Comparison of ENCODE assay signal across 8 cellular contexts in the genomic region with DNA sequence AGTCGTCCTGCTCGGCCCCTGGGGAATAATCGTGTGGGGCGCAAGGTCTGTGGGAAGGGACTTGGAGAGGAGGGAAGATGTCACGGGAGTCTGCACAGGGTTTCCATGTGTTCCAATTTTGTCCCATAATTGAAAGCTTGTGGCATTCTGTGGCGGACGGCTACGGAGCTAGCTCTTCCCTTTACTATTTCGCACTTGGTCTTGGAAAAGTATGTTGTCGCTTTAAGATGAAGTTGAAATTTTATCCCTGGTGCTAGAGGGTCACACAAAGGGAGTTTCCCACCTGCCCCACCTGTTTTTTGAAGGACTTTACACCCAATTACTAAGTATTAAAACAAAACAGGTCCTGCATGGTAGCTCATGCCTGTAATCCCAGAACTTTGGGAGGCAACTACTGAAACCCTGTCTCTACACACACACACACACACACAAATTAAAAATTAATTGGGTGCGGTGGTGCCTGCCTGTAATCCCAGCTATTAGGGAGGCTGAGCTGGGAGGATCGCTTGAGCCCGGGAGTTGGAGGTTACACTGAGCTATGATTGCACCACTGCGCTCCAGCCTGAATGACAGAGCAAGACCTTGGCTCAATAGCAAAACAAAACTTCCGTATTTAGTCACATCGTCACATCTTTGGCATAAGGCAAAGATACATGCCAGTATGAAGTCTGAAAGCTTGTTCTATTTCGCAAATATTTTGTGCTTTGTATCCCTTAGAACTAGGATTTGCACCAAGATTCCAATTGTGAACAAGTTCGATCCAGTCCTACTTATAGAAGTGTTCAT. TPM values are rescaled to one million over a fixed set of nuclear protein-coding genes. Genes with fewer than 3 reads are reported as not detected.
DNase-seq lines count a peak whose midpoint lies in the region; ATAC-seq lines count a peak whose summit lies in the region.

No MANE protein-coding gene starts in this region.

- no peaks in the 10 kb centered on the region for H3K9me3 ChIP-seq in esophagus (ENCODE audit: control insufficient read depth in 2 of 2, insufficient read depth in 1 of 2, low read depth in 1 of 2, low read length in 1 of 2)
- no peaks in the 10 kb centered on the region for H3K9me3 ChIP-seq in naive thymus-derived CD4-positive, alpha-beta T cell (ENCODE audit: control insufficient read depth in 2 of 3, low read length in 3 of 3)

- peak overlapping the region; percentile 50 to 65 for H3K4me3 ChIP-seq in esophagus (ENCODE audit: low read depth in 1 of 2, low read length in 2 of 2)
- peak overlapping the region; percentile 94 for H3K4me3 ChIP-seq in naive thymus-derived CD4-positive, alpha-beta T cell (ENCODE audit: low read length)

- 10 to 14% methylated on average over 18 of the region's 18 CpGs for WGBS in esophagus, 2 donors

- intact Hi-C loops in activated naive CD4-positive, alpha-beta T cell treated with anti-CD3 and anti-CD28 coated beads for 36 hours (cut with micrococcal nuclease), result loop anchor here (1.0 to 5.0 kb wide), 13 partner anchors 9 to 1210 kb away; partner anchors contain the start of genes COG3, GPALPP1, GTF2F2 and LCP1
- intact Hi-C loops in naive thymus-derived CD4-positive, alpha-beta T cell (cut with micrococcal nuclease), result loop anchor here (1.0 to 10.0 kb wide), 20 partner anchors 13 to 1455 kb away; partner anchors contain the start of genes COG3 (in 2 of the 2), GPALPP1 (in 2 of the 2), GTF2F2 (in 2 of the 2) and NUFIP1 (in 2 of the 2)

- POLR2A ChIA-PET in T-cell (lab: Charles Lee), result interaction anchor here (0.5 to 2.5 kb wide), 11 partner anchors 10 to 837 kb away, joined by 3 to 12 read pairs (median 4); partner anchors contain the start of gene GTF2F2 (in 1 of the 2)
- POLR2A ChIA-PET in naive thymus-derived CD4-positive, alpha-beta T cell (lab: Charles Lee), result interaction anchor here (0.5 to 7.5 kb wide), 12 partner anchors 9 to 222 kb away, joined by 3 to 112 read pairs (median 7); partner anchors contain the start of genes COG3, GTF2F2 and SLC25A30

- H3K4me1 ChIP-seq in esophagus (ENCODE audit: control insufficient read depth in 2 of 2, insufficient read depth in 2 of 2, low read length in 1 of 2), result no peaks in the 10 kb centered on the region
- peaks cover 35 to 39% of the 10 kb centered on the region in 2 donors for H3K4me1 ChIP-seq in naive thymus-derived CD4-positive, alpha-beta T cell (ENCODE audit: control insufficient read depth in 2 of 2, insufficient read depth in 2 of 2, low read length in 2 of 2)

- H3K27me3 ChIP-seq in esophagus (ENCODE audit: control insufficient read depth in 1 of 2, insufficient read depth in 2 of 2, low read length in 2 of 2), result no peaks in the 10 kb centered on the region
- no peaks in the 10 kb centered on the region for H3K27me3 ChIP-seq in naive thymus-derived CD4-positive, alpha-beta T cell (ENCODE audit: control insufficient read depth in 2 of 2, insufficient read depth in 2 of 2, low read length in 2 of 2)

- DNase-seq in activated naive CD4-positive, alpha-beta T cell treated with anti-CD3 and anti-CD28 coated beads for 36 hours, result no peak
- no peak for DNase-seq in activated naive CD4-positive, alpha-beta T cell treated with anti-CD3 and anti-CD28 coated beads, Interleukin-2, amount 50 U/mL, for 16 hours
- DNase-seq in T-cell (no peak), putamen (ENCODE audit: low spot score) (no peak), NCI-H2107 (lab: John Stamatoyannopoulos, UW) (no peak)
- DNase-seq in naive thymus-derived CD4-positive, alpha-beta T cell, result no peak

- H3K9me3 Mint-ChIP-seq in activated naive CD4-positive, alpha-beta T cell treated with anti-CD3 and anti-CD28 coated beads for 36 hours, result no peaks in the 10 kb centered on the region
- H3K9me3 Mint-ChIP-seq in T-cell, result no peaks in the 10 kb centered on the region
- peaks cover 0 to 9% (median 0%) of the 10 kb centered on the region in 11 donors for H3K9me3 Mint-ChIP-seq in naive thymus-derived CD4-positive, alpha-beta T cell

- peak overlapping the region; percentile 91 for H3K4me3 Mint-ChIP-seq in activated naive CD4-positive, alpha-beta T cell treated with anti-CD3 and anti-CD28 coated beads for 36 hours
- H3K4me3 Mint-ChIP-seq in T-cell, result peak overlapping the region; percentile 96 to 98 (median 98)
- H3K4me3 Mint-ChIP-seq in naive thymus-derived CD4-positive, alpha-beta T cell, result peak overlapping the region; percentile 95 to 100 (median 98)

- H3K4me1 Mint-ChIP-seq in activated naive CD4-positive, alpha-beta T cell treated with anti-CD3 and anti-CD28 coated beads for 36 hours (ENCODE audit: low read depth), result peaks cover 34% of the 10 kb centered on the region
- H3K4me1 Mint-ChIP-seq in T-cell, result peaks cover 52 to 54% (median 52%) of the 10 kb centered on the region in 3 donors
- H3K4me1 Mint-ChIP-seq in naive thymus-derived CD4-positive, alpha-beta T cell, result peaks cover 31 to 61% (median 49%) of the 10 kb centered on the region in 7 donors

- H3K36me3 ChIP-seq in esophagus (ENCODE audit: control insufficient read depth in 2 of 2, insufficient read depth in 2 of 2, low read length in 1 of 2), result peaks cover 0 to 3% of the 10 kb centered on the region in 2 donors
- H3K36me3 ChIP-seq in naive thymus-derived CD4-positive, alpha-beta T cell (ENCODE audit: control insufficient read depth in 2 of 3, insufficient read depth in 3 of 3, low read length in 3 of 3), result peaks cover 24 to 40% (median 29%) of the 10 kb centered on the region in 3 experiments

- H3K36me3 Mint-ChIP-seq in activated naive CD4-positive, alpha-beta T cell treated with anti-CD3 and anti-CD28 coated beads for 36 hours (ENCODE audit: low read depth), result peaks cover 43% of the 10 kb centered on the region
- peaks cover 39% of the 10 kb centered on the region for H3K36me3 Mint-ChIP-seq in T-cell
- peaks cover 14 to 37% (median 32%) of the 10 kb centered on the region in 5 donors for H3K36me3 Mint-ChIP-seq in naive thymus-derived CD4-positive, alpha-beta T cell

- peak overlapping the region; percentile 96 to 99 for H3K27ac ChIP-seq in esophagus (ENCODE audit: low read depth in 2 of 2, low read length in 1 of 2)
- H3K27ac ChIP-seq in naive thymus-derived CD4-positive, alpha-beta T cell (ENCODE audit: low read depth, low read length), result peak overlapping the region; percentile 92

- ATAC-seq in T-cell (replicated peaks in 1 of 4) (no peak), GM19035 (IDR thresholded peaks at IDR 0.05; ENCODE audit: unreplicated experiment) (no peak)
- ATAC-seq in naive thymus-derived CD4-positive, alpha-beta T cell, result no peak

- peak overlapping the region; percentile 99 for H3K27ac Mint-ChIP-seq in activated naive CD4-positive, alpha-beta T cell treated with anti-CD3 and anti-CD28 coated beads for 36 hours
- H3K27ac Mint-ChIP-seq in T-cell, result peak overlapping the region; percentile 99
- peak overlapping the region; percentile 92 to 100 (median 99) for H3K27ac Mint-ChIP-seq in naive thymus-derived CD4-positive, alpha-beta T cell

- no peaks in the 10 kb centered on the region for H3K27me3 Mint-ChIP-seq in activated naive CD4-positive, alpha-beta T cell treated with anti-CD3 and anti-CD28 coated beads for 36 hours (ENCODE audit: low read depth)
- no peaks in the 10 kb centered on the region for H3K27me3 Mint-ChIP-seq in T-cell
- H3K27me3 Mint-ChIP-seq in naive thymus-derived CD4-positive, alpha-beta T cell, result no peaks in the 10 kb centered on the region

- CTCF ChIA-PET in activated naive CD4-positive, alpha-beta T cell treated with anti-CD3 and anti-CD28 coated beads for 36 hours (lab: Charles Lee), result interaction anchor here (0.6 to 2.0 kb wide), 8 partner anchors 9 to 294 kb away, joined by 3 to 11 read pairs (median 3); partner anchors contain the start of gene COG3
- CTCF ChIA-PET in T-cell (lab: Charles Lee), result interaction anchor here (0.6 to 1.4 kb wide), 11 partner anchors 8 to 1549 kb away, joined by 3 to 6 read pairs (median 4); partner anchors contain the start of gene SLC25A30 (in 1 of the 2)
- CTCF ChIA-PET in naive thymus-derived CD4-positive, alpha-beta T cell (lab: Charles Lee), result interaction anchor here (0.7 to 1.0 kb wide), 4 partner anchors 24 to 57 kb away, joined by 3 read pairs; no protein-coding TSS in a partner anchor

RNA-seq across cellular contexts. Expression of gene TPT1, which starts 1.0 kb away (rescaled TPM):
- 1,000 to 10,000 TPM; 3,331 to 3,631 TPM for total RNA-seq in activated naive CD4-positive, alpha-beta T cell treated with anti-CD3 and anti-CD28 coated beads for 36 hours
- total RNA-seq in T-cell, result 1,000 to 10,000 TPM; 6,680 to 8,997 (median 7,956) TPM
- 1,000 to 10,000 TPM; 5,857 to 6,692 TPM for polyA plus RNA-seq in esophagus
- over 10,000 TPM in 2 of 5 experiments, 1,000 to 10,000 TPM in 3; 4,230 to 13,134 (median 7,796) TPM for total RNA-seq in naive thymus-derived CD4-positive, alpha-beta T cell
- polyA plus RNA-seq in naive thymus-derived CD4-positive, alpha-beta T cell, result 1,000 to 10,000 TPM; 3,943 to 4,894 TPM
